8 cellular contexts compared by ENCODE assay signal in the genomic region with DNA sequence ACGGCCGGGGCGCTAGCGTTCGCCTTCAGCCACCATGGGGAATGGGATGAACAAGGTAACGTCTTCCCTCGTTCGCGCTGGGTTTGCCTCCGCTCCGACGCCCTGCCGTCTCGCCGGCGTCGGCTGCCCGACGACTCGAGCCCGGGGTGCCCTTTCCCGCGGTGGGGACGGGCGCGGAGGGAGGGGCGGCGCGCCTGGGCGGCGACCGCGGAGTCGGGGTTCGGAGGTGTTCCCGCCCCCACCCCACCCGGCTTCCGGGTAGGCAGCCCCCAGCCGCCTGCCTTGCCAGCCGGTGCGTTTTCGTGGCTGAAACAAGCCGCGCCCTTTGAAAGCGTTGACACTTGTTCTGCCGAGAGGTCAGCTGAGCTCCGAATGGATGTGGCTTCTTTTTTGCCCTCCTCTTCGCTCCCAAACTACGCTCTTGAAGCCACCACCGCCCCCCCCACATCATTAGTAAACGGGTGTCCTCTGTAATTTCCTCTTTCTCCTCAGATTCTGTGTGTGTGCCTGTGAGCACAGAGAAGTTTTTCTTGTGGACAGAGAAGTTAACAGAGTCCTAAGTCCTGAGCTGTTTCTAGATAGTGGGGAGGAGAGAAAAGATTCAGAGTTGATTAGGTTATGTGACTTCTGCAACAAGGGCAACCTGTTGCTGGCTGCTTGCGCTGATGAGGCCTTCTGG. TPM values are rescaled to one million over a fixed set of nuclear protein-coding genes. Genes with fewer than 3 reads are reported as not detected.
DNase-seq lines count a peak whose midpoint lies in the region; TF ChIP-seq lines count a peak whose summit lies in the region.

No MANE protein-coding gene starts in this region.

- DNase-seq in EH (ENCODE audit: low read depth) = peak; percentile 55
- peak; percentile 40 for DNase-seq in H4 (ENCODE audit: low spot score)
- DNase-seq in MM.1S = peak; percentile 99
- peak; percentile 79 for DNase-seq in activated naive CD4-positive, alpha-beta T cell treated with anti-CD3 and anti-CD28 coated beads for 36 hours
- DNase-seq in left ventricle myocardium inferior = peak; percentile 75
- DNase-seq in sigmoid colon = peak; percentile 86
- no peak for DNase-seq in NCI-H748 (lab: John Stamatoyannopoulos, UW; ENCODE audit: unreplicated experiment)
- DNase-seq in SIG-M5 (lab: John Stamatoyannopoulos, UW) = no peak

- H3K4me3 ChIP-seq in MM.1S (ENCODE audit: low read length) = peak overlapping the region; percentile 72
- H3K4me3 ChIP-seq in left ventricle myocardium inferior = peak overlapping the region; percentile 85
- peak overlapping the region; percentile 58 to 71 (median 64) for H3K4me3 ChIP-seq in sigmoid colon

- H3K4me1 Mint-ChIP-seq in activated naive CD4-positive, alpha-beta T cell treated with anti-CD3 and anti-CD28 coated beads for 36 hours (ENCODE audit: low read depth) = peaks cover 67% of the 10 kb centered on the region

- no peaks in the 10 kb centered on the region for H3K36me3 ChIP-seq in MM.1S (replicated peaks; ENCODE audit: insufficient read depth, low read length)
- H3K36me3 ChIP-seq in left ventricle myocardium inferior = no peaks in the 10 kb centered on the region
- no peaks in the 10 kb centered on the region for H3K36me3 ChIP-seq in sigmoid colon

- H2AFZ ChIP-seq in MM.1S (ENCODE audit: low read length) = peak overlapping the region; percentile 32

- WGBS in sigmoid colon, 2 donors = 24 to 32% methylated on average over 52 of the region's 52 CpGs

- H3K9me3 ChIP-seq in MM.1S (replicated peaks; ENCODE audit: insufficient read depth, low read length) = no peaks in the 10 kb centered on the region
- H3K9me3 ChIP-seq in left ventricle myocardium inferior (replicated peaks) = no peaks in the 10 kb centered on the region
- no peaks in the 10 kb centered on the region for H3K9me3 ChIP-seq in sigmoid colon

- TF ChIP-seq CTCF in MM.1S (IDR thresholded peaks at IDR 0.05; ENCODE audit: low read length) = no peak; the same call in none of the 2 replicates
- TF ChIP-seq CTCF in left ventricle myocardium inferior (IDR thresholded peaks at IDR 0.05; ENCODE audit: borderline replicate concordance) = no peak
- TF ChIP-seq CTCF in sigmoid colon (IDR thresholded peaks at IDR 0.05) = no peak

- H3K27me3 ChIP-seq in MM.1S (replicated peaks; ENCODE audit: insufficient read depth, low read length) (no peaks in the 10 kb centered on the region), left ventricle myocardium inferior (ENCODE audit: low read depth) (no peaks in the 10 kb centered on the region), sigmoid colon (no peaks in the 10 kb centered on the region)

- H4K20me1 ChIP-seq in MM.1S (ENCODE audit: insufficient read depth, low read length) = no peaks in the 10 kb centered on the region

- no peak for TF ChIP-seq POLR2A in sigmoid colon (IDR thresholded peaks at IDR 0.05)

- H3K4me3 Mint-ChIP-seq in activated naive CD4-positive, alpha-beta T cell treated with anti-CD3 and anti-CD28 coated beads for 36 hours = peak overlapping the region; percentile 92

- H3K9me3 Mint-ChIP-seq in activated naive CD4-positive, alpha-beta T cell treated with anti-CD3 and anti-CD28 coated beads for 36 hours = no peaks in the 10 kb centered on the region

- H3K27ac Mint-ChIP-seq in activated naive CD4-positive, alpha-beta T cell treated with anti-CD3 and anti-CD28 coated beads for 36 hours = peak overlapping the region; percentile 95

- no peaks in the 10 kb centered on the region for H3K27me3 Mint-ChIP-seq in activated naive CD4-positive, alpha-beta T cell treated with anti-CD3 and anti-CD28 coated beads for 36 hours (ENCODE audit: low read depth)

- peaks cover 8% of the 10 kb centered on the region for H3K36me3 Mint-ChIP-seq in activated naive CD4-positive, alpha-beta T cell treated with anti-CD3 and anti-CD28 coated beads for 36 hours (ENCODE audit: low read depth)

- H3K27ac ChIP-seq in MM.1S (ENCODE audit: low read length) (peak overlapping the region; percentile 89), left ventricle myocardium inferior (replicated peaks) (peak overlapping the region; percentile 98), sigmoid colon (peak overlapping the region; percentile 92 to 97 (median 96))

- H3K9ac ChIP-seq in MM.1S (ENCODE audit: low read length) = peak overlapping the region; percentile 82

- intact Hi-C loops in activated naive CD4-positive, alpha-beta T cell treated with anti-CD3 and anti-CD28 coated beads for 36 hours (cut with micrococcal nuclease) = loop anchor here (1.0 to 5.0 kb wide), 9 partner anchors 24 to 255 kb away; no protein-coding TSS in a partner anchor
- intact Hi-C loops in left ventricle myocardium inferior (cut with micrococcal nuclease) (no loop called here), sigmoid colon (cut with DNase I) (loop anchor here (1.0 to 5.0 kb wide), 3 partner anchors 38 to 115 kb away; no protein-coding TSS in a partner anchor)

- peak overlapping the region; percentile 83 for H3K4me2 ChIP-seq in MM.1S (ENCODE audit: low read depth, low read length)

- no peak for TF ChIP-seq EP300 in sigmoid colon (IDR thresholded peaks at IDR 0.05)

- CTCF ChIA-PET in activated naive CD4-positive, alpha-beta T cell treated with anti-CD3 and anti-CD28 coated beads for 36 hours (lab: Charles Lee) = interaction anchor here (0.6 to 2.1 kb wide), 5 partner anchors 21 to 103 kb away, joined by 3 to 6 read pairs (median 3); no protein-coding TSS in a partner anchor

- H3K79me2 ChIP-seq in MM.1S (ENCODE audit: low read length) = peaks cover 57% of the 10 kb centered on the region

- peaks cover 51% of the 10 kb centered on the region for H3F3A ChIP-seq in MM.1S (ENCODE audit: insufficient read depth, low read length)

- H3K9me2 ChIP-seq in MM.1S (replicated peaks; ENCODE audit: insufficient read depth, low read length) = no peaks in the 10 kb centered on the region

- peaks cover 52% of the 10 kb centered on the region for H3K4me1 ChIP-seq in MM.1S (ENCODE audit: low read length)
- H3K4me1 ChIP-seq in left ventricle myocardium inferior = peaks cover 59% of the 10 kb centered on the region
- H3K4me1 ChIP-seq in sigmoid colon = peaks cover 0 to 33% (median 21%) of the 10 kb centered on the region in 4 donors

RNA-seq across cellular contexts. Expression of a gene that starts 0.4 kb away (rescaled TPM):
- total RNA-seq in H4 (2014; rRNA removed; shearing (Covaris generic)) = 8.9 and 14.1 TPM in 2 replicates
- 10 to 100 TPM; 44.6 to 46.9 TPM for total RNA-seq in activated naive CD4-positive, alpha-beta T cell treated with anti-CD3 and anti-CD28 coated beads for 36 hours
- total RNA-seq in left ventricle myocardium inferior (48.0 TPM), sigmoid colon (100 to 1,000 TPM in 1 of 4 donors, 10 to 100 TPM in 3; 55.6 to 113 (median 80.5) TPM)
- 10 to 100 TPM; 15.7 to 35.3 (median 32.4) TPM for polyA plus RNA-seq in sigmoid colon

Comparison
In these comparisons a context has a peak if more than half of its experiments do, and no peak if none do; other contexts are left out.
1. DNase-seq: peak in EH (single experiment), H4 (single experiment), MM.1S (single experiment), activated naive CD4-positive, alpha-beta T cell treated with anti-CD3 and anti-CD28 coated beads for 36 hours (single experiment), left ventricle myocardium inferior (single experiment) and sigmoid colon (single experiment); none in NCI-H748 (single experiment) and SIG-M5 (single experiment).
2. Peak in every context shown above with its lines, with median percentiles within 50 percentile points of each other: H3K27ac ChIP-seq and H3K4me3 ChIP-seq.